ENCODE assay signal across 15 cellular contexts in genomic region chr1:26831059-26831458, GRCh38. TPM values are rescaled to one million over a fixed set of nuclear protein-coding genes. Genes with fewer than 3 reads are reported as not detected.
DNase-seq lines count a peak whose midpoint lies in the region; ATAC-seq and TF ChIP-seq lines count a peak whose summit lies in the region.
"Had no signal": no experiment of that assay in that cellular context is flagged by ENCODE, and none has a peak within 500 bp of the region (broad histone marks: within the 10 kb centered on the region; RNA-seq: fewer than 3 reads in every experiment).

No MANE protein-coding gene starts in this region.

- no peak for DNase-seq in stimulated activated naive CD8-positive, alpha-beta T cell treated with anti-CD3 and anti-CD28 coated beads, Interleukin-15, amount 100 ng/mL, for 72 hours
- DNase-seq in lower lobe of right lung (no peak), WERI-Rb-1 (no peak), NCI-H748 (lab: John Stamatoyannopoulos, UW; ENCODE audit: unreplicated experiment) (no peak)
- DNase-seq: activated effector memory CD4-positive, alpha-beta T cell treated with anti-CD3 and anti-CD28 coated beads, Interleukin-2, amount 50 U/mL, for 16 hours; DMS 273 treated with DMSO at 0.1 percent for 48 hours; head of caudate nucleus; mesendoderm; retina; SHP77 treated with DMSO at 0.1 percent for 48 hours had no signal

- H3K4me3 Mint-ChIP-seq in stimulated activated naive CD8-positive, alpha-beta T cell treated with anti-CD3 and anti-CD28 coated beads, Interleukin-15, Interleukin-2, amounts not matched to agents 100 ng/mL and 50 ng/mL, for 24 hours: no peak overlapping the region
- H3K4me3 Mint-ChIP-seq in stimulated activated naive CD8-positive, alpha-beta T cell treated with anti-CD3 and anti-CD28 coated beads, Interleukin-15, amount 100 ng/mL, for 72 hours: peak overlapping the region in 1 of 2 donors; percentile 38
- H3K4me3 Mint-ChIP-seq in activated T-helper 17 cell treated with anti-CD3 and anti-CD28 coated beads, Interleukin-2, amount 50 U/mL, for 72 hours: peak overlapping the region; percentile 99

- intact Hi-C loops in lower lobe of right lung (cut with DNase I): no loop called here

- H3K4me3 ChIP-seq in lower lobe of right lung (no peak overlapping the region), WERI-Rb-1 (ENCODE audit: low read depth, low read length) (no peak overlapping the region)
- H3K4me3 ChIP-seq: esophagus muscularis mucosa had no signal

- no peak for TF ChIP-seq CTCF in lower lobe of right lung (IDR thresholded peaks at IDR 0.05)
- no peak for TF ChIP-seq CTCF in WERI-Rb-1 (IDR thresholded peaks at IDR 0.05; ENCODE audit: low read depth, low read length)

- peak overlapping the region; percentile 31 for H3K27ac ChIP-seq in lower lobe of right lung
- no peak overlapping the region; the same call in 1 of the 2 replicates for H3K27ac ChIP-seq in WERI-Rb-1
- H3K27ac ChIP-seq: esophagus muscularis mucosa had no signal

- H3K9me3 Mint-ChIP-seq in stimulated activated naive CD8-positive, alpha-beta T cell treated with anti-CD3 and anti-CD28 coated beads, Interleukin-15, Interleukin-2, amounts not matched to agents 100 ng/mL and 50 ng/mL, for 24 hours: no peaks in the 10 kb centered on the region
- no peaks in the 10 kb centered on the region for H3K9me3 Mint-ChIP-seq in stimulated activated naive CD8-positive, alpha-beta T cell treated with anti-CD3 and anti-CD28 coated beads, Interleukin-15, amount 100 ng/mL, for 72 hours
- H3K9me3 Mint-ChIP-seq in activated T-helper 17 cell treated with anti-CD3 and anti-CD28 coated beads, Interleukin-2, amount 50 U/mL, for 72 hours: no peaks in the 10 kb centered on the region

- peak overlapping the region; percentile 27 for H3K27ac Mint-ChIP-seq in stimulated activated naive CD8-positive, alpha-beta T cell treated with anti-CD3 and anti-CD28 coated beads, Interleukin-15, Interleukin-2, amounts not matched to agents 100 ng/mL and 50 ng/mL, for 24 hours
- peak overlapping the region in 1 of 2 donors; percentile 87 for H3K27ac Mint-ChIP-seq in stimulated activated naive CD8-positive, alpha-beta T cell treated with anti-CD3 and anti-CD28 coated beads, Interleukin-15, amount 100 ng/mL, for 72 hours
- peak overlapping the region; percentile 99 for H3K27ac Mint-ChIP-seq in activated T-helper 17 cell treated with anti-CD3 and anti-CD28 coated beads, Interleukin-2, amount 50 U/mL, for 72 hours

- H3K27me3 Mint-ChIP-seq in stimulated activated naive CD8-positive, alpha-beta T cell treated with anti-CD3 and anti-CD28 coated beads, Interleukin-15, Interleukin-2, amounts not matched to agents 100 ng/mL and 50 ng/mL, for 24 hours: no peaks in the 10 kb centered on the region
- H3K27me3 Mint-ChIP-seq in stimulated activated naive CD8-positive, alpha-beta T cell treated with anti-CD3 and anti-CD28 coated beads, Interleukin-15, amount 100 ng/mL, for 72 hours: no peaks in the 10 kb centered on the region
- H3K27me3 Mint-ChIP-seq in activated T-helper 17 cell treated with anti-CD3 and anti-CD28 coated beads, Interleukin-2, amount 50 U/mL, for 72 hours: no peaks in the 10 kb centered on the region

- H3K36me3 ChIP-seq in lower lobe of right lung: peaks cover 49% of the 10 kb centered on the region
- peaks cover 56% of the 10 kb centered on the region for H3K36me3 ChIP-seq in WERI-Rb-1

- H3K9me3 ChIP-seq in lower lobe of right lung (no peaks in the 10 kb centered on the region), WERI-Rb-1 (ENCODE audit: severe bottlenecking) (no peaks in the 10 kb centered on the region)
- H3K9me3 ChIP-seq: esophagus muscularis mucosa had no signal

- peaks cover 41% of the 10 kb centered on the region for H3K4me1 ChIP-seq in lower lobe of right lung

- H3K27me3 ChIP-seq in lower lobe of right lung (ENCODE audit: low read depth): no peaks in the 10 kb centered on the region
- no peaks in the 10 kb centered on the region for H3K27me3 ChIP-seq in WERI-Rb-1 (ENCODE audit: insufficient read depth, low read depth, severe bottlenecking)
- H3K27me3 ChIP-seq: esophagus muscularis mucosa had no signal

- ATAC-seq in stimulated activated naive CD8-positive, alpha-beta T cell treated with anti-CD3 and anti-CD28 coated beads, Interleukin-15, amount 100 ng/mL, for 72 hours: no peak
- no peak for ATAC-seq in activated T-helper 17 cell treated with anti-CD3 and anti-CD28 coated beads, Interleukin-2, amount 50 U/mL, for 72 hours (replicated peaks)
- ATAC-seq in lower lobe of right lung (no peak), HG03565 (IDR thresholded peaks at IDR 0.05; ENCODE audit: unreplicated experiment) (no peak), HG02885 (IDR thresholded peaks at IDR 0.05; ENCODE audit: poor library complexity, unreplicated experiment) (no peak)

- peaks cover 80% of the 10 kb centered on the region for H3K4me1 Mint-ChIP-seq in stimulated activated naive CD8-positive, alpha-beta T cell treated with anti-CD3 and anti-CD28 coated beads, Interleukin-15, Interleukin-2, amounts not matched to agents 100 ng/mL and 50 ng/mL, for 24 hours (ENCODE audit: low read depth)
- H3K4me1 Mint-ChIP-seq in stimulated activated naive CD8-positive, alpha-beta T cell treated with anti-CD3 and anti-CD28 coated beads, Interleukin-15, amount 100 ng/mL, for 72 hours: peaks cover 78% of the 10 kb centered on the region
- peaks cover 59% of the 10 kb centered on the region for H3K4me1 Mint-ChIP-seq in activated T-helper 17 cell treated with anti-CD3 and anti-CD28 coated beads, Interleukin-2, amount 50 U/mL, for 72 hours

- H3K36me3 Mint-ChIP-seq in stimulated activated naive CD8-positive, alpha-beta T cell treated with anti-CD3 and anti-CD28 coated beads, Interleukin-15, Interleukin-2, amounts not matched to agents 100 ng/mL and 50 ng/mL, for 24 hours (ENCODE audit: low read depth): peaks cover 62% of the 10 kb centered on the region
- peaks cover 97% of the 10 kb centered on the region for H3K36me3 Mint-ChIP-seq in activated T-helper 17 cell treated with anti-CD3 and anti-CD28 coated beads, Interleukin-2, amount 50 U/mL, for 72 hours (ENCODE audit: low read depth)

RNA-seq across cellular contexts. Expression of gene ZDHHC18, which starts 4.6 kb away (rescaled TPM):
- total RNA-seq in activated T-helper 17 cell treated with anti-CD3 and anti-CD28 coated beads, Interleukin-2, amount 50 U/mL, for 72 hours: 10 to 100 TPM; 84.3 to 86.1 TPM
- total RNA-seq in lower lobe of right lung: 29.1 TPM

RNA-seq across cellular contexts. Expression of gene SFN, which starts 31.9 kb away (rescaled TPM):
- 1 to 10 TPM; 4.3 to 4.7 TPM for total RNA-seq in activated T-helper 17 cell treated with anti-CD3 and anti-CD28 coated beads, Interleukin-2, amount 50 U/mL, for 72 hours
- 47.5 TPM for total RNA-seq in lower lobe of right lung

RNA-seq across cellular contexts. Expression of gene PIGV, which starts 43.3 kb away (rescaled TPM):
- 10 to 100 TPM; 14.0 to 18.1 TPM for total RNA-seq in activated T-helper 17 cell treated with anti-CD3 and anti-CD28 coated beads, Interleukin-2, amount 50 U/mL, for 72 hours
- total RNA-seq in lower lobe of right lung: 20.3 TPM

RNA-seq across cellular contexts. Expression of gene GPN2, which starts 59.0 kb away (rescaled TPM):
- 10 to 100 TPM; 44.8 to 61.4 TPM for total RNA-seq in activated T-helper 17 cell treated with anti-CD3 and anti-CD28 coated beads, Interleukin-2, amount 50 U/mL, for 72 hours
- total RNA-seq in lower lobe of right lung: 25.9 TPM
